In the genomic region with DNA sequence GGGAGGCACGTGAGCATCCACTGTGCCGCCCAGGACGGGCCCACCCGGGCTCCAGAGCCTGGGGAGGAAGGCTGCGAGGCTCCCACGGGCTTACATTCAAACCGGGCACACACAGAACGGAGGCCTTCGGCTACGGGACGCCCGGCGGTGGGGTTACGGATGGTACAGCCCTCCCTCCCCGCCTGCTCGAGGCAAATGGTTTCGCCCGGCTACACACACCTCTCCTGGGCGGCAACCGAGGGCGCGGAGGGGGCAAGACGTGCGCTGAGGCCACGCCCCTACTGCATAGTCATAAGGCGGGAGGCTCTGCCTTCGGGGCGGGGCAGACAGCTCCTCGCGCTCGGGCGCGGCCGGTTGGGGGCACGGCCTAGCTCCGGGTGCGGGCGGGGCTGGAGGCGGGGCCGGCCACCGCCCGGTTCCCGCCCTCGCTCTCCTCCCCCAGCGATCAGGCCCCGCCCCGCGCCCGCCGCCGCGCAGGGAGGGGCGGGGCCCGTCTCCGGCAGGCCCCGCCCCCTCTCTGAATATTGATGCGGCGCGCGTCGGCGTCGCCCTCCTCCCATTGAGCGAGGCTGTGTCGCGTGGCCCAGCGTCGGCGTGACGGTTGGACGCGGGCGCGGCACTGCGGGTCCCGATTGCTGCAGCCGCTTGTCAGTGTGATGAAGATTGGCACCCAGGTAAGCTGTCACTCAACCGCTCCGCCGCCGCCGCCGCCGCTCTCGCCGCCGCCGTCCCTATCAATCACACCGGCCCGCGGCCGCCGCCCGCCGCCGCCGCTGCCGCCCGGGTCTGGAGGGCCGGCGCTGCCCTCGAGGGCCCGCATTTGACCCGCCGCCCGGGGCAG, we compare ENCODE assay signal across 8 cellular contexts. TPM values are rescaled to one million over a fixed set of nuclear protein-coding genes. Genes with fewer than 3 reads are reported as not detected.
DNase-seq lines count a peak whose midpoint lies in the region; ATAC-seq lines count a peak whose summit lies in the region.

A gene with protein sequence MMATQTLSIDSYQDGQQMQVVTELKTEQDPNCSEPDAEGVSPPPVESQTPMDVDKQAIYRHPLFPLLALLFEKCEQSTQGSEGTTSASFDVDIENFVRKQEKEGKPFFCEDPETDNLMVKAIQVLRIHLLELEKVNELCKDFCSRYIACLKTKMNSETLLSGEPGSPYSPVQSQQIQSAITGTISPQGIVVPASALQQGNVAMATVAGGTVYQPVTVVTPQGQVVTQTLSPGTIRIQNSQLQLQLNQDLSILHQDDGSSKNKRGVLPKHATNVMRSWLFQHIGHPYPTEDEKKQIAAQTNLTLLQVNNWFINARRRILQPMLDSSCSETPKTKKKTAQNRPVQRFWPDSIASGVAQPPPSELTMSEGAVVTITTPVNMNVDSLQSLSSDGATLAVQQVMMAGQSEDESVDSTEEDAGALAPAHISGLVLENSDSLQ (plus strand): TSS at position 572 of the 841 bp plus-strand sequence. CDS start 29,820 bp downstream, outside the sequence.

- peak; percentile 74 for ATAC-seq in GM21367 (IDR thresholded peaks at IDR 0.05; ENCODE audit: unreplicated experiment)

- CTCF ChIA-PET in activated CD8-positive, alpha-beta memory T cell treated with anti-CD3 and anti-CD28 coated beads for 36 hours (lab: Charles Lee), result no interaction called here

- peak; percentile 98 for DNase-seq in COR-L47 (lab: John Stamatoyannopoulos, UW)
- peak; percentile 95 for DNase-seq in HT1080 (ENCODE audit: low read depth)
- DNase-seq in NOMO-1 (lab: John Stamatoyannopoulos, UW; ENCODE audit: unreplicated experiment in 2 of 2), result peak; percentile 97 to 99
- DNase-seq in effector CD8-positive, alpha-beta T cell (lab: John Stamatoyannopoulos, UW), result peak; percentile 98
- peak; percentile 99 for DNase-seq in lung microvascular endothelial cell (ENCODE audit: low read depth in 2 of 2)
- DNase-seq in stimulated activated CD4-positive, alpha-beta T cell treated with anti-CD3 and anti-CD28 coated beads, TNF-alpha, amount 100 ng/mL, for 4 hours (ENCODE audit: low read depth in 3 of 3), result peak; percentile 98 to 99 (median 98)

- POLR2A ChIA-PET in activated CD8-positive, alpha-beta memory T cell treated with anti-CD3 and anti-CD28 coated beads for 36 hours (lab: Charles Lee), result interaction anchor here (0.6 kb wide), 1 partner anchor 9 kb away, joined by 4 read pairs; no protein-coding TSS in a partner anchor

RNA-seq across cellular contexts. Expression of the gene that starts here (rescaled TPM):
- 28.4 and 29.9 TPM in 2 replicates for total RNA-seq in HT1080 (2014; rRNA removed; shearing (Covaris generic))
- 13.5 TPM in 2 replicates for polyA plus RNA-seq in HT1080 (2015; cell fraction: cytosol; rRNA removed)
- 14.3 and 17.0 TPM in 2 replicates for polyA plus RNA-seq in HT1080 (2015; cell fraction: nucleus; rRNA removed)
- 10 to 100 TPM; 21.5 to 22.2 TPM for total RNA-seq in activated CD8-positive, alpha-beta memory T cell treated with anti-CD3 and anti-CD28 coated beads for 36 hours
- total RNA-seq in lung microvascular endothelial cell, result 4.6 and 8.9 TPM in 2 replicates

Comparison
In these comparisons a context has a peak if more than half of its experiments do, and no peak if none do; other contexts are left out.
1. Peak in every context shown above with its lines: DNase-seq and ATAC-seq.